1 cellular context compared by ENCODE assay signal in the genomic region with DNA sequence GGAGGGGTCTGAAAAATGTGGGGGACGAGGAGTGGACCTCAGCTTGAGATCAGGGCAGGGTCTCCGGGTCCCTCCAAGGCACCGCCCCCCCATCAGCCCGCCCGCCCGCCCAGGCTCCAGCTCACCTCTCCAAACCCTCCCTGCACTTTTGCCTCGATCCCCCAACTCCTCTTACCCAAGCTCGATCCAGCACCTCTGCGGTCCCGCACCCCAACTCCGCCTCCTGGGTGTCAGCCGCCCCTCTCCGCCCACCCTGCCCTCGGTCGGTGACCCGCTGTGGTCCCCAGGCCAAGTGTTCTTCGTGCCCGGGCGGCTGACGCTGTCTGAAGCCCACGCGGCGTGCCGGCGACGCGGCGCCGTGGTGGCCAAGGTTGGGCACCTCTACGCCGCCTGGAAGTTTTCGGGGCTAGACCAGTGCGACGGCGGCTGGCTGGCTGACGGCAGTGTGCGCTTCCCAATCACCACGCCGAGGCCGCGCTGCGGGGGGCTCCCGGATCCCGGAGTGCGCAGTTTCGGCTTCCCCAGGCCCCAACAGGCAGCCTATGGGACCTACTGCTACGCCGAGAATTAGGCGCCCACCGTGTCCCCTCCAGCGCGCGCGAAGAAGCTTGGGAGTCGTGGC.
TF ChIP-seq lines count a peak whose summit lies in the region.

No MANE protein-coding gene starts in this region.

TF ChIP-seq in K562, 482 proteins besides CTCF, POLR2A, EP300 and RAD21 (continued from another document):
- TF ChIP-seq, protein P1, sequence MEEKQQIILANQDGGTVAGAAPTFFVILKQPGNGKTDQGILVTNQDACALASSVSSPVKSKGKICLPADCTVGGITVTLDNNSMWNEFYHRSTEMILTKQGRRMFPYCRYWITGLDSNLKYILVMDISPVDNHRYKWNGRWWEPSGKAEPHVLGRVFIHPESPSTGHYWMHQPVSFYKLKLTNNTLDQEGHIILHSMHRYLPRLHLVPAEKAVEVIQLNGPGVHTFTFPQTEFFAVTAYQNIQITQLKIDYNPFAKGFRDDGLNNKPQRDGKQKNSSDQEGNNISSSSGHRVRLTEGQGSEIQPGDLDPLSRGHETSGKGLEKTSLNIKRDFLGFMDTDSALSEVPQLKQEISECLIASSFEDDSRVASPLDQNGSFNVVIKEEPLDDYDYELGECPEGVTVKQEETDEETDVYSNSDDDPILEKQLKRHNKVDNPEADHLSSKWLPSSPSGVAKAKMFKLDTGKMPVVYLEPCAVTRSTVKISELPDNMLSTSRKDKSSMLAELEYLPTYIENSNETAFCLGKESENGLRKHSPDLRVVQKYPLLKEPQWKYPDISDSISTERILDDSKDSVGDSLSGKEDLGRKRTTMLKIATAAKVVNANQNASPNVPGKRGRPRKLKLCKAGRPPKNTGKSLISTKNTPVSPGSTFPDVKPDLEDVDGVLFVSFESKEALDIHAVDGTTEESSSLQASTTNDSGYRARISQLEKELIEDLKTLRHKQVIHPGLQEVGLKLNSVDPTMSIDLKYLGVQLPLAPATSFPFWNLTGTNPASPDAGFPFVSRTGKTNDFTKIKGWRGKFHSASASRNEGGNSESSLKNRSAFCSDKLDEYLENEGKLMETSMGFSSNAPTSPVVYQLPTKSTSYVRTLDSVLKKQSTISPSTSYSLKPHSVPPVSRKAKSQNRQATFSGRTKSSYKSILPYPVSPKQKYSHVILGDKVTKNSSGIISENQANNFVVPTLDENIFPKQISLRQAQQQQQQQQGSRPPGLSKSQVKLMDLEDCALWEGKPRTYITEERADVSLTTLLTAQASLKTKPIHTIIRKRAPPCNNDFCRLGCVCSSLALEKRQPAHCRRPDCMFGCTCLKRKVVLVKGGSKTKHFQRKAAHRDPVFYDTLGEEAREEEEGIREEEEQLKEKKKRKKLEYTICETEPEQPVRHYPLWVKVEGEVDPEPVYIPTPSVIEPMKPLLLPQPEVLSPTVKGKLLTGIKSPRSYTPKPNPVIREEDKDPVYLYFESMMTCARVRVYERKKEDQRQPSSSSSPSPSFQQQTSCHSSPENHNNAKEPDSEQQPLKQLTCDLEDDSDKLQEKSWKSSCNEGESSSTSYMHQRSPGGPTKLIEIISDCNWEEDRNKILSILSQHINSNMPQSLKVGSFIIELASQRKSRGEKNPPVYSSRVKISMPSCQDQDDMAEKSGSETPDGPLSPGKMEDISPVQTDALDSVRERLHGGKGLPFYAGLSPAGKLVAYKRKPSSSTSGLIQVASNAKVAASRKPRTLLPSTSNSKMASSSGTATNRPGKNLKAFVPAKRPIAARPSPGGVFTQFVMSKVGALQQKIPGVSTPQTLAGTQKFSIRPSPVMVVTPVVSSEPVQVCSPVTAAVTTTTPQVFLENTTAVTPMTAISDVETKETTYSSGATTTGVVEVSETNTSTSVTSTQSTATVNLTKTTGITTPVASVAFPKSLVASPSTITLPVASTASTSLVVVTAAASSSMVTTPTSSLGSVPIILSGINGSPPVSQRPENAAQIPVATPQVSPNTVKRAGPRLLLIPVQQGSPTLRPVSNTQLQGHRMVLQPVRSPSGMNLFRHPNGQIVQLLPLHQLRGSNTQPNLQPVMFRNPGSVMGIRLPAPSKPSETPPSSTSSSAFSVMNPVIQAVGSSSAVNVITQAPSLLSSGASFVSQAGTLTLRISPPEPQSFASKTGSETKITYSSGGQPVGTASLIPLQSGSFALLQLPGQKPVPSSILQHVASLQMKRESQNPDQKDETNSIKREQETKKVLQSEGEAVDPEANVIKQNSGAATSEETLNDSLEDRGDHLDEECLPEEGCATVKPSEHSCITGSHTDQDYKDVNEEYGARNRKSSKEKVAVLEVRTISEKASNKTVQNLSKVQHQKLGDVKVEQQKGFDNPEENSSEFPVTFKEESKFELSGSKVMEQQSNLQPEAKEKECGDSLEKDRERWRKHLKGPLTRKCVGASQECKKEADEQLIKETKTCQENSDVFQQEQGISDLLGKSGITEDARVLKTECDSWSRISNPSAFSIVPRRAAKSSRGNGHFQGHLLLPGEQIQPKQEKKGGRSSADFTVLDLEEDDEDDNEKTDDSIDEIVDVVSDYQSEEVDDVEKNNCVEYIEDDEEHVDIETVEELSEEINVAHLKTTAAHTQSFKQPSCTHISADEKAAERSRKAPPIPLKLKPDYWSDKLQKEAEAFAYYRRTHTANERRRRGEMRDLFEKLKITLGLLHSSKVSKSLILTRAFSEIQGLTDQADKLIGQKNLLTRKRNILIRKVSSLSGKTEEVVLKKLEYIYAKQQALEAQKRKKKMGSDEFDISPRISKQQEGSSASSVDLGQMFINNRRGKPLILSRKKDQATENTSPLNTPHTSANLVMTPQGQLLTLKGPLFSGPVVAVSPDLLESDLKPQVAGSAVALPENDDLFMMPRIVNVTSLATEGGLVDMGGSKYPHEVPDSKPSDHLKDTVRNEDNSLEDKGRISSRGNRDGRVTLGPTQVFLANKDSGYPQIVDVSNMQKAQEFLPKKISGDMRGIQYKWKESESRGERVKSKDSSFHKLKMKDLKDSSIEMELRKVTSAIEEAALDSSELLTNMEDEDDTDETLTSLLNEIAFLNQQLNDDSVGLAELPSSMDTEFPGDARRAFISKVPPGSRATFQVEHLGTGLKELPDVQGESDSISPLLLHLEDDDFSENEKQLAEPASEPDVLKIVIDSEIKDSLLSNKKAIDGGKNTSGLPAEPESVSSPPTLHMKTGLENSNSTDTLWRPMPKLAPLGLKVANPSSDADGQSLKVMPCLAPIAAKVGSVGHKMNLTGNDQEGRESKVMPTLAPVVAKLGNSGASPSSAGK (IDR thresholded peaks at IDR 0.05): peak; percentile 81; the same call in 1 of the 2 replicates
- TF ChIP-seq NCOA1 (IDR thresholded peaks at IDR 0.05; ENCODE audit: low read depth): no peak
- TF ChIP-seq MYC (IDR thresholded peaks at IDR 0.05; ENCODE audit: low read depth, low read length): no peak
- 0 out of 2 replicates have a peak, but pooled peaks have one; percentile 27 for TF ChIP-seq MYC (CRISPR knock-in tag; IDR thresholded peaks at IDR 0.05; ENCODE audit: borderline replicate concordance, low read depth)
- TF ChIP-seq CBX8 (IDR thresholded peaks at IDR 0.05; ENCODE audit: borderline replicate concordance, extremely low read depth, low read depth, low read length, poor library complexity, severe bottlenecking): no peak
- TF ChIP-seq, protein P2, sequence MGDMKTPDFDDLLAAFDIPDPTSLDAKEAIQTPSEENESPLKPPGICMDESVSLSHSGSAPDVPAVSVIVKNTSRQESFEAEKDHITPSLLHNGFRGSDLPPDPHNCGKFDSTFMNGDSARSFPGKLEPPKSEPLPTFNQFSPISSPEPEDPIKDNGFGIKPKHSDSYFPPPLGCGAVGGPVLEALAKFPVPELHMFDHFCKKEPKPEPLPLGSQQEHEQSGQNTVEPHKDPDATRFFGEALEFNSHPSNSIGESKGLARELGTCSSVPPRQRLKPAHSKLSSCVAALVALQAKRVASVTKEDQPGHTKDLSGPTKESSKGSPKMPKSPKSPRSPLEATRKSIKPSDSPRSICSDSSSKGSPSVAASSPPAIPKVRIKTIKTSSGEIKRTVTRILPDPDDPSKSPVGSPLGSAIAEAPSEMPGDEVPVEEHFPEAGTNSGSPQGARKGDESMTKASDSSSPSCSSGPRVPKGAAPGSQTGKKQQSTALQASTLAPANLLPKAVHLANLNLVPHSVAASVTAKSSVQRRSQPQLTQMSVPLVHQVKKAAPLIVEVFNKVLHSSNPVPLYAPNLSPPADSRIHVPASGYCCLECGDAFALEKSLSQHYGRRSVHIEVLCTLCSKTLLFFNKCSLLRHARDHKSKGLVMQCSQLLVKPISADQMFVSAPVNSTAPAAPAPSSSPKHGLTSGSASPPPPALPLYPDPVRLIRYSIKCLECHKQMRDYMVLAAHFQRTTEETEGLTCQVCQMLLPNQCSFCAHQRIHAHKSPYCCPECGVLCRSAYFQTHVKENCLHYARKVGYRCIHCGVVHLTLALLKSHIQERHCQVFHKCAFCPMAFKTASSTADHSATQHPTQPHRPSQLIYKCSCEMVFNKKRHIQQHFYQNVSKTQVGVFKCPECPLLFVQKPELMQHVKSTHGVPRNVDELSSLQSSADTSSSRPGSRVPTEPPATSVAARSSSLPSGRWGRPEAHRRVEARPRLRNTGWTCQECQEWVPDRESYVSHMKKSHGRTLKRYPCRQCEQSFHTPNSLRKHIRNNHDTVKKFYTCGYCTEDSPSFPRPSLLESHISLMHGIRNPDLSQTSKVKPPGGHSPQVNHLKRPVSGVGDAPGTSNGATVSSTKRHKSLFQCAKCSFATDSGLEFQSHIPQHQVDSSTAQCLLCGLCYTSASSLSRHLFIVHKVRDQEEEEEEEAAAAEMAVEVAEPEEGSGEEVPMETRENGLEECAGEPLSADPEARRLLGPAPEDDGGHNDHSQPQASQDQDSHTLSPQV (IDR thresholded peaks at IDR 0.05): 0 out of 2 replicates have a peak, but pooled peaks have one; percentile 17
- no peak for TF ChIP-seq ARID2 (IDR thresholded peaks at IDR 0.05)
- peak; percentile 53 for TF ChIP-seq ZFX (CRISPR knock-in tag; IDR thresholded peaks at IDR 0.05)
- peak; percentile 18; the same call in 1 of the 2 replicates for TF ChIP-seq FOXP1 (CRISPR knock-in tag; IDR thresholded peaks at IDR 0.05)
- TF ChIP-seq RBFOX2 (IDR thresholded peaks at IDR 0.05; ENCODE audit: low read depth, low read length): peak; percentile 26; the same call in 1 of the 2 replicates
